Comparison of ENCODE assay signal across 1 cellular context in genomic region chr1:85240659-85241058, GRCh38.
TF ChIP-seq lines count a peak whose summit lies in the region.

No MANE protein-coding gene starts in this region.

TF ChIP-seq in IMR-90, 13 proteins besides CTCF, POLR2A, EP300 and RAD21:
- TF ChIP-seq FOS (IDR thresholded peaks at IDR 0.05; ENCODE audit: low read depth, low read length) (no peak), RCOR1 (IDR thresholded peaks at IDR 0.05; ENCODE audit: insufficient replicate concordance, low read length) (no peak), SMC3 (IDR thresholded peaks at IDR 0.05; ENCODE audit: low read depth, low read length) (no peak), MAFK (IDR thresholded peaks at IDR 0.05; ENCODE audit: low read depth, low read length) (no peak)
TF ChIP-seq in IMR-90: peak in this region for 0.
